9 cellular contexts compared by ENCODE assay signal in the genomic region with DNA sequence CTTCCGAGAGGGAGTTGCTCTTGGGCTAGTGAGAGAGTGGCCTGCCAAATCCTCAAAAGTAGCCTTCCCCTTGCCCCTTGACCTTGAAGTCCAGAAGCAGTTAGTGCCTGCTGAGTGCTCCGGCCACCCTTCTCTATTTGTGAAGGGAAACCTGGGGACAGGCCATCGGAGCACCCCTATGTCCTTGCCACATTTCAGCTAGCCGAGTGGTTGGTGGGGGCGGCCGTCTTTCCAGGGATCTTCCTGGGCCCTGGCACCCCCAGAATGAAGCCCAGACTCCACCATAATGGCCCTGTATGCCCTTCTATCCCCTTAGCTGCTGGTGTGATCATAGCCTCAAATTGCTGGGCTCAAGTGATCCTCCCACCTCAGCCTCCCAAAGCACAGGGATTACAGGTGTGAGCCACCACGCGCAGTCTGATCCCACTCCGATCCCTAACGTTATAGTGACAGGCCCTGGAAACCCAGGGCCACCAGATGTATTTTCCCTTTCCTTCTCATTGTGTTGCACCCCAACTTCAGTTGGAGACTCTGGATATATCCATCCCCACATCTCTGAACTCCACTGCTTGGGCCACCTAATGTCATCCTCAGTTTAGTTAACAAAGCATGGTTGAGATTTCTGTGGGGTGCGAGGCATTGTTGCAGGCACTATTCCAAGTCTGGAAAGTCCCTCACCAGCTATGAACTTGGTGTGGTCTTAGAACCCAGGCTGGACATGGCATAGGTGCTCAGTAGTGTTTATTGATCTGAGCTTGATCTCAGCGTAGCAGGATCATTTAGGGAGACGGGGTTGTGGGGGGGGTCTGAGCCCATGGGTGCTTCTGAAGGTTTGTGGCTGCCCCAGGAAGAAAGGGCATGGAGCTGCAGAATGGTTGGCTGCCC. TPM values are rescaled to one million over a fixed set of nuclear protein-coding genes. Genes with fewer than 3 reads are reported as not detected.
DNase-seq lines count a peak whose midpoint lies in the region; ATAC-seq and TF ChIP-seq lines count a peak whose summit lies in the region.
"Had no signal": no experiment of that assay in that cellular context is flagged by ENCODE, and none has a peak within 500 bp of the region (broad histone marks: within the 10 kb centered on the region; RNA-seq: fewer than 3 reads in every experiment).

No MANE protein-coding gene starts in this region.

- H3K27ac Mint-ChIP-seq in CD4-positive, CD25-positive, alpha-beta regulatory T cell, result peak overlapping the region; percentile 89 to 98 (median 91)
- H3K27ac Mint-ChIP-seq in endothelial cell (ENCODE audit: unreplicated experiment), result peak overlapping the region; percentile 91

- no peak overlapping the region for H4K8ac ChIP-seq in neuronal stem cell (ENCODE audit: low read depth, low read length)

- peak overlapping the region; percentile 8 for H3K4ac ChIP-seq in neuronal stem cell (ENCODE audit: low read length)

- BruUV-seq in PC-9 (replicated peaks; lab: Mats Ljungman, UMichigan), result TSS peak; percentile 43

- peak overlapping the region; percentile 16 for H3K23ac ChIP-seq in neuronal stem cell (ENCODE audit: low read depth, low read length, poor library complexity)

- CTCF ChIA-PET in PC-9 (lab: Charles Lee), result interaction anchor here (0.5 to 1.6 kb wide), 2 partner anchors 50 to 1216 kb away, joined by 4 to 7 read pairs; no protein-coding TSS in a partner anchor

- H2AK5ac ChIP-seq in neuronal stem cell (ENCODE audit: low read depth, low read length), result no peak overlapping the region

- TF ChIP-seq CTCF in PC-9 (conservative IDR thresholded peaks at IDR 0.05) (no peak), endothelial cell (IDR thresholded peaks at IDR 0.05; ENCODE audit: unreplicated experiment) (no peak)

- H3K27ac ChIP-seq in CD4-positive, CD25-positive, alpha-beta regulatory T cell (ENCODE audit: insufficient read depth, low read length, poor library complexity, severe bottlenecking), result peak overlapping the region; percentile 84
- H3K27ac ChIP-seq in PC-9, result peak overlapping the region; percentile 75
- H3K27ac ChIP-seq in neuronal stem cell (replicated peaks; ENCODE audit: low read length), result no peak overlapping the region

- peaks cover 7% of the 10 kb centered on the region for H3K36me3 Mint-ChIP-seq in CD4-positive, CD25-positive, alpha-beta regulatory T cell
- H3K36me3 Mint-ChIP-seq in endothelial cell (ENCODE audit: low read depth, unreplicated experiment), result peaks cover 6% of the 10 kb centered on the region

- H3K27me3 Mint-ChIP-seq in CD4-positive, CD25-positive, alpha-beta regulatory T cell, result no peaks in the 10 kb centered on the region
- H3K27me3 Mint-ChIP-seq in endothelial cell (ENCODE audit: unreplicated experiment), result peaks cover 23% of the 10 kb centered on the region

- peaks cover 5 to 57% (median 34%) of the 10 kb centered on the region in 4 donors for H3K4me1 Mint-ChIP-seq in CD4-positive, CD25-positive, alpha-beta regulatory T cell
- H3K4me1 Mint-ChIP-seq in endothelial cell (ENCODE audit: unreplicated experiment), result peaks cover 49% of the 10 kb centered on the region

- H3F3A ChIP-seq in PC-9 (ENCODE audit: insufficient read depth, low read depth), result peaks cover 51% of the 10 kb centered on the region; the same call in 1 of the 2 replicates

- peak overlapping the region; percentile 97 for H3K18ac ChIP-seq in neuronal stem cell (ENCODE audit: low read length)

- H3K36me3 ChIP-seq in CD4-positive, CD25-positive, alpha-beta regulatory T cell (ENCODE audit: control insufficient read depth, insufficient read depth, low read length), result peaks cover 4% of the 10 kb centered on the region
- H3K36me3 ChIP-seq in PC-9 (ENCODE audit: low read depth) (peaks cover 7% of the 10 kb centered on the region; the same call in 1 of the 2 replicates), neuronal stem cell (replicated peaks in 1 of 2; ENCODE audit: control insufficient read depth in 2 of 2, insufficient read depth in 2 of 2, low read length in 2 of 2) (peaks cover 0 to 24% of the 10 kb centered on the region in 2 donors)

- intact Hi-C loops in PC-9 (cut with micrococcal nuclease; ENCODE audit: unreplicated experiment), result loop anchor here (2.0 kb wide), 1 partner anchor 15 kb away; no protein-coding TSS in a partner anchor

- H2AFZ ChIP-seq in PC-9 (no peak overlapping the region), neuronal stem cell (ENCODE audit: low read length) (no peak overlapping the region)

- peak overlapping the region; percentile 62 for H2BK15ac ChIP-seq in neuronal stem cell (ENCODE audit: low read length)

- WGBS in neuronal stem cell (ENCODE audit: extremely low coverage in 2 of 2, insufficient read length in 2 of 2, insufficient replicate concordance in 1 of 2), 2 donors, result no CpG with 5 or more reads among the region's 13 CpGs

- H3K9me3 Mint-ChIP-seq in CD4-positive, CD25-positive, alpha-beta regulatory T cell, result no peaks in the 10 kb centered on the region
- no peaks in the 10 kb centered on the region for H3K9me3 Mint-ChIP-seq in endothelial cell (ENCODE audit: unreplicated experiment)

- H3K9me2 ChIP-seq in PC-9 (ENCODE audit: insufficient read depth), result no peaks in the 10 kb centered on the region

- no peak overlapping the region for H2BK5ac ChIP-seq in neuronal stem cell (ENCODE audit: low read length)

- H2BK12ac ChIP-seq in neuronal stem cell (ENCODE audit: low read length), result no peak overlapping the region

- H3K4me3 ChIP-seq in CD4-positive, CD25-positive, alpha-beta regulatory T cell (ENCODE audit: low read depth, low read length), result peak overlapping the region; percentile 91
- H3K4me3 ChIP-seq in PC-9, result peak overlapping the region; percentile 94
- H3K4me3 ChIP-seq in neuronal stem cell (ENCODE audit: low read length in 2 of 2), result peak overlapping the region; percentile 95 to 99

- no peaks in the 10 kb centered on the region for H3K9me3 ChIP-seq in CD4-positive, CD25-positive, alpha-beta regulatory T cell (ENCODE audit: control insufficient read depth in 2 of 2, low read length in 2 of 2)
- H3K9me3 ChIP-seq in PC-9 (ENCODE audit: insufficient read depth, low read depth) (0 out of 2 replicates have a peak, but pooled peaks cover 3% of the 10 kb centered on the region), neuronal stem cell (replicated peaks in 1 of 2; ENCODE audit: control insufficient read depth in 2 of 2, insufficient read depth in 1 of 2, low read depth in 1 of 2, low read length in 2 of 2) (peaks cover 0 to 2% of the 10 kb centered on the region in 2 donors)

- H3K14ac ChIP-seq in neuronal stem cell (ENCODE audit: low read length), result peak overlapping the region; percentile 76

- H4K20me1 ChIP-seq in PC-9 (ENCODE audit: insufficient read depth), result peaks cover 28% of the 10 kb centered on the region

- peaks cover 14% of the 10 kb centered on the region for H3K79me1 ChIP-seq in neuronal stem cell (ENCODE audit: low read depth, low read length)

- peaks cover 84% of the 10 kb centered on the region for H3K79me2 ChIP-seq in PC-9 (ENCODE audit: low read depth)

- no peaks in the 10 kb centered on the region for H3K27me3 ChIP-seq in CD4-positive, CD25-positive, alpha-beta regulatory T cell (ENCODE audit: control insufficient read depth, insufficient read depth, low read length)
- H3K27me3 ChIP-seq in PC-9 (ENCODE audit: insufficient read depth, low read depth), result no peaks in the 10 kb centered on the region
- H3K27me3 ChIP-seq in neuronal stem cell (ENCODE audit: control insufficient read depth in 3 of 3, insufficient read depth in 3 of 3, low read depth in 1 of 3, low read length in 3 of 3), result no peaks in the 10 kb centered on the region

- POLR2A ChIA-PET in PC-9 (lab: Charles Lee; ENCODE audit: unreplicated experiment), result no interaction called here

- H3K9ac ChIP-seq in neuronal stem cell (ENCODE audit: low read depth, low read length, poor library complexity), result peak overlapping the region; percentile 94

- H3K4me3 Mint-ChIP-seq in CD4-positive, CD25-positive, alpha-beta regulatory T cell, result peak overlapping the region; percentile 79 to 100 (median 97)
- peak overlapping the region; percentile 99 for H3K4me3 Mint-ChIP-seq in endothelial cell (ENCODE audit: unreplicated experiment)

- H3K4me2 ChIP-seq in PC-9 (peak overlapping the region; percentile 95), neuronal stem cell (ENCODE audit: insufficient read depth, low read length, poor library complexity, severe bottlenecking) (peak overlapping the region; percentile 76)

- no peak overlapping the region for H2BK120ac ChIP-seq in neuronal stem cell (ENCODE audit: low read depth, low read length)

- peaks cover 53% of the 10 kb centered on the region for H3K4me1 ChIP-seq in CD4-positive, CD25-positive, alpha-beta regulatory T cell (ENCODE audit: control insufficient read depth, insufficient read depth, low read length, poor library complexity, severe bottlenecking)
- H3K4me1 ChIP-seq in PC-9 (replicated peaks; ENCODE audit: insufficient read depth) (peaks cover 66% of the 10 kb centered on the region), neuronal stem cell (ENCODE audit: control insufficient read depth in 2 of 2, insufficient read depth in 1 of 2, low read depth in 1 of 2, low read length in 2 of 2) (peaks cover 28 to 35% of the 10 kb centered on the region in 2 donors)

- no peak for ATAC-seq in CD4-positive, CD25-positive, alpha-beta regulatory T cell (ENCODE audit: low read depth in 2 of 2)
- ATAC-seq in HG03442 (IDR thresholded peaks at IDR 0.05; ENCODE audit: unreplicated experiment), result no peak
- no peak for ATAC-seq in HG02852 (IDR thresholded peaks at IDR 0.05; ENCODE audit: unreplicated experiment)

- H4K91ac ChIP-seq in neuronal stem cell (ENCODE audit: low read depth, low read length, poor library complexity), result no peak overlapping the region

- DNase-seq in CD4-positive, CD25-positive, alpha-beta regulatory T cell, result no peak
- DNase-seq in PC-9, result no peak
- DNase-seq in endothelial cell (ENCODE audit: low spot score), result no peak
- no peak for DNase-seq in neuronal stem cell (ENCODE audit: low spot score)
- no peak for DNase-seq in amniotic stem cell (lab: John Stamatoyannopoulos, UW)
- DNase-seq in NCI-H774 (lab: John Stamatoyannopoulos, UW), result no peak
- DNase-seq: T-helper 9 cell had no signal

RNA-seq across cellular contexts. Expression of a gene that starts 1.6 kb away (rescaled TPM):
- 198 TPM for total RNA-seq in CD4-positive, CD25-positive, alpha-beta regulatory T cell
- polyA plus RNA-seq in CD4-positive, CD25-positive, alpha-beta regulatory T cell, result 100 to 1,000 TPM; 157 to 270 (median 180) TPM
- total RNA-seq in PC-9 (2021), result 114 and 135 TPM in 2 replicates
- total RNA-seq in endothelial cell (ENCODE audit: unreplicated experiment), result 147 TPM
- polyA plus RNA-seq in neuronal stem cell (2013, experiment 1 of 2), result 80.2 TPM
- 80.5 TPM for polyA plus RNA-seq in neuronal stem cell (2013, experiment 2 of 2)

RNA-seq across cellular contexts. Expression of a gene that starts 47.4 kb away (rescaled TPM):
- 0.76 TPM for total RNA-seq in CD4-positive, CD25-positive, alpha-beta regulatory T cell
- 1 to 10 TPM; 1.4 to 8.3 (median 3.5) TPM for polyA plus RNA-seq in CD4-positive, CD25-positive, alpha-beta regulatory T cell
- total RNA-seq in PC-9 (2021) (88.7 and 105 TPM in 2 replicates), endothelial cell (ENCODE audit: unreplicated experiment) (147 TPM)
- polyA plus RNA-seq in neuronal stem cell (2013, experiment 1 of 2), result 118 TPM
- polyA plus RNA-seq in neuronal stem cell (2013, experiment 2 of 2), result 122 TPM

Comparison
In these comparisons a context has a peak if more than half of its experiments do, and no peak if none do; other contexts are left out.
1. RNA of a gene that starts 47.4 kb away (total RNA-seq): 147 TPM in endothelial cell (single experiment) and 88.7 to 105 TPM in PC-9; 0.76 TPM in CD4-positive, CD25-positive, alpha-beta regulatory T cell (single experiment); every median in the first group is over 10 times any median in the second.
2. Peak in every context shown above with its lines, with median percentiles within 50 percentile points of each other: H3K4me3 ChIP-seq.